9 cellular contexts compared by ENCODE assay signal in genomic region chr15:23497710-23498111, GRCh38. TPM values are rescaled to one million over a fixed set of nuclear protein-coding genes. Genes with fewer than 3 reads are reported as not detected.
DNase-seq lines count a peak whose midpoint lies in the region; TF ChIP-seq lines count a peak whose summit lies in the region.
"Had no signal": no experiment of that assay in that cellular context is flagged by ENCODE, and none has a peak within 500 bp of the region (broad histone marks: within the 10 kb centered on the region; RNA-seq: fewer than 3 reads in every experiment).

No MANE protein-coding gene starts in this region.

- peak; percentile 18 for DNase-seq in GM03348 (ENCODE audit: low spot score)
- peak; percentile 17 for DNase-seq in NCI-H1417 treated with DMSO at 0.1 percent for 48 hours (lab: John Stamatoyannopoulos, UW)
- DNase-seq in neural progenitor cell (ENCODE audit: low spot score): peak; percentile 19
- no peak for DNase-seq in activated CD8-positive, alpha-beta memory T cell treated with anti-CD3 and anti-CD28 coated beads, Interleukin-2, amount 50 U/mL, for 48 hours
- DNase-seq in effector memory CD4-positive, alpha-beta T cell: no peak
- DNase-seq in esophagus muscularis mucosa (ENCODE audit: extremely low spot score): no peak

- H3K36me3 ChIP-seq in neural progenitor cell (no peaks in the 10 kb centered on the region), esophagus muscularis mucosa (no peaks in the 10 kb centered on the region)
- H3K36me3 ChIP-seq in effector memory CD4-positive, alpha-beta T cell (ENCODE audit: control insufficient read depth, insufficient read depth, low read length): no peaks in the 10 kb centered on the region
- H3K36me3 ChIP-seq: HAP-1 had no signal

- H3K4me1 Mint-ChIP-seq in brain: peaks cover 5% of the 10 kb centered on the region
- H3K4me1 Mint-ChIP-seq in neural progenitor cell: peaks cover 3% of the 10 kb centered on the region

- H3K36me3 Mint-ChIP-seq in brain: no peaks in the 10 kb centered on the region
- H3K36me3 Mint-ChIP-seq in neural progenitor cell: no peaks in the 10 kb centered on the region

- H3K4me1 ChIP-seq in neural progenitor cell (no peaks in the 10 kb centered on the region), esophagus muscularis mucosa (no peaks in the 10 kb centered on the region)
- H3K4me1 ChIP-seq in effector memory CD4-positive, alpha-beta T cell (ENCODE audit: control insufficient read depth, insufficient read depth, low read length, poor library complexity, severe bottlenecking): no peaks in the 10 kb centered on the region
- H3K4me1 ChIP-seq: HAP-1 had no signal

- TF ChIP-seq POLR2A in esophagus muscularis mucosa (IDR thresholded peaks at IDR 0.05; ENCODE audit: low read depth): no peak

- peak; percentile 38 to 56 for TF ChIP-seq CTCF in brain (conservative IDR thresholded peaks at IDR 0.05)
- peak; percentile 41 for TF ChIP-seq CTCF in neural progenitor cell (IDR thresholded peaks at IDR 0.05)
- TF ChIP-seq CTCF in esophagus muscularis mucosa (IDR thresholded peaks at IDR 0.05): peak in 1 of 3 experiments; percentile 30

- H3K79me2 ChIP-seq in neural progenitor cell (ENCODE audit: low read depth): no peaks in the 10 kb centered on the region

- H4K20me1 ChIP-seq in neural progenitor cell (ENCODE audit: low read depth): no peaks in the 10 kb centered on the region

- 31% methylated on average over 2 of the region's 2 CpGs for WGBS in esophagus muscularis mucosa

- H3K27me3 ChIP-seq in neural progenitor cell (no peaks in the 10 kb centered on the region), esophagus muscularis mucosa (no peaks in the 10 kb centered on the region)
- H3K27me3 ChIP-seq in effector memory CD4-positive, alpha-beta T cell (replicated peaks; ENCODE audit: control insufficient read depth, insufficient read depth, low read length, poor library complexity, severe bottlenecking): no peaks in the 10 kb centered on the region

- H3K4me3 Mint-ChIP-seq in brain (peak overlapping the region in 1 of 5 experiments; percentile 5), neural progenitor cell (no peak overlapping the region)

- peaks cover 0 to 16% (median 4%) of the 10 kb centered on the region in 5 experiments for H3K9me3 Mint-ChIP-seq in brain
- peaks cover 8% of the 10 kb centered on the region for H3K9me3 Mint-ChIP-seq in neural progenitor cell

- no peak overlapping the region for H3K27ac ChIP-seq in neural progenitor cell
- H3K27ac ChIP-seq in effector memory CD4-positive, alpha-beta T cell (ENCODE audit: insufficient read depth, low read length, poor library complexity, severe bottlenecking): no peak overlapping the region
- H3K27ac ChIP-seq in esophagus muscularis mucosa (replicated peaks in 1 of 4): no peak overlapping the region

- intact Hi-C loops in esophagus muscularis mucosa (cut with DNase I): no loop called here

- no peak overlapping the region for H3K9ac ChIP-seq in neural progenitor cell

- no peak overlapping the region for H2AFZ ChIP-seq in neural progenitor cell (replicated peaks)

- H3K4me2 ChIP-seq in neural progenitor cell: no peak overlapping the region

- no peak for TF ChIP-seq EP300 in esophagus muscularis mucosa (IDR thresholded peaks at IDR 0.05)

- H3F3A ChIP-seq in neural progenitor cell (ENCODE audit: low read depth): no peaks in the 10 kb centered on the region

- peaks cover 3% of the 10 kb centered on the region for H3K27me3 Mint-ChIP-seq in brain
- peaks cover 2% of the 10 kb centered on the region for H3K27me3 Mint-ChIP-seq in neural progenitor cell (ENCODE audit: insufficient read depth, low read depth)

- H3K27ac Mint-ChIP-seq in brain (no peak overlapping the region), neural progenitor cell (no peak overlapping the region)

- no peaks in the 10 kb centered on the region for H3K9me3 ChIP-seq in neural progenitor cell (ENCODE audit: low read depth)
- no peaks in the 10 kb centered on the region for H3K9me3 ChIP-seq in effector memory CD4-positive, alpha-beta T cell (ENCODE audit: control insufficient read depth, low read length)
- no peaks in the 10 kb centered on the region for H3K9me3 ChIP-seq in esophagus muscularis mucosa
- H3K9me3 ChIP-seq: HAP-1 had no signal

- H3K4me3 ChIP-seq in neural progenitor cell (no peak overlapping the region), esophagus muscularis mucosa (no peak overlapping the region)
- H3K4me3 ChIP-seq in effector memory CD4-positive, alpha-beta T cell (ENCODE audit: insufficient read depth, low read depth, low read length, poor library complexity, severe bottlenecking): no peak overlapping the region
- H3K4me3 ChIP-seq: HAP-1 had no signal

RNA-seq across cellular contexts. Expression of gene GOLGA6L2, which starts 50.7 kb away (rescaled TPM):
- polyA plus RNA-seq in brain (ENCODE audit: insufficient read depth, low read depth, low replicate concordance): not detected
- total RNA-seq in neural progenitor cell (ENCODE audit: low replicate concordance) (not detected in 2 replicates), esophagus muscularis mucosa (not detected)
- polyA plus RNA-seq: adipose tissue had no signal

Comparison
In these comparisons a context has a peak if more than half of its experiments do, and no peak if none do; other contexts are left out.
1. DNase-seq: peak in GM03348 (single experiment), NCI-H1417 treated with DMSO at 0.1 percent for 48 hours (single experiment) and neural progenitor cell (single experiment); none in activated CD8-positive, alpha-beta memory T cell treated with anti-CD3 and anti-CD28 coated beads, Interleukin-2, amount 50 U/mL, for 48 hours (single experiment), effector memory CD4-positive, alpha-beta T cell (0 of 3) and esophagus muscularis mucosa (single experiment).